ENCODE assay signal across 11 cellular contexts in genomic region chr15:67074886-67075229, GRCh38. TPM values are rescaled to one million over a fixed set of nuclear protein-coding genes. Genes with fewer than 3 reads are reported as not detected.
DNase-seq lines count a peak whose midpoint lies in the region; ATAC-seq and TF ChIP-seq lines count a peak whose summit lies in the region.
"Had no signal": no experiment of that assay in that cellular context is flagged by ENCODE, and none has a peak within 500 bp of the region (broad histone marks: within the 10 kb centered on the region; RNA-seq: fewer than 3 reads in every experiment).

No MANE protein-coding gene starts in this region.

- peaks cover 54% of the 10 kb centered on the region for H4K20me1 ChIP-seq in PC-3 (ENCODE audit: low read length)

- no TSS peak for BruUV-seq in PC-3 (replicated peaks; lab: Mats Ljungman, UMichigan)

- no peak for TF ChIP-seq POLR2A in esophagus squamous epithelium (IDR thresholded peaks at IDR 0.05)

- intact Hi-C loops in PC-3 (cut with micrococcal nuclease) (loop anchor here (1.0 kb wide), 1 partner anchor 100 kb away; no protein-coding TSS in a partner anchor), esophagus squamous epithelium (cut with DNase I) (no loop called here)

- peak overlapping the region; percentile 96 for H3K27ac Mint-ChIP-seq in T-helper 1 cell treated with Interleukin-12 subunit alpha and Interleukin-12 subunit beta and Interleukin-4 antibody, amounts not matched to agents 30 μg/mL and 1 μg/mL, for 36 hours
- H3K27ac Mint-ChIP-seq in stimulated activated effector memory CD8-positive, alpha-beta T cell treated with anti-CD3 and anti-CD28 coated beads, Interleukin-12 subunit alpha, Interleukin-12 subunit beta, amount 100 ng/mL, for 72 hours: no peak overlapping the region

- H3K36me3 ChIP-seq in PC-3 (ENCODE audit: low read depth, low read length) (peaks cover 46% of the 10 kb centered on the region), esophagus squamous epithelium (peaks cover 0 to 24% (median 0%) of the 10 kb centered on the region in 3 donors)

- no peaks in the 10 kb centered on the region for H3K27me3 Mint-ChIP-seq in T-helper 1 cell treated with Interleukin-12 subunit alpha and Interleukin-12 subunit beta and Interleukin-4 antibody, amounts not matched to agents 30 μg/mL and 1 μg/mL, for 36 hours (ENCODE audit: low read depth)

- peaks cover 65% of the 10 kb centered on the region for H3K36me3 Mint-ChIP-seq in T-helper 1 cell treated with Interleukin-12 subunit alpha and Interleukin-12 subunit beta and Interleukin-4 antibody, amounts not matched to agents 30 μg/mL and 1 μg/mL, for 36 hours (ENCODE audit: low read depth)
- H3K36me3 Mint-ChIP-seq in stimulated activated effector memory CD8-positive, alpha-beta T cell treated with anti-CD3 and anti-CD28 coated beads, Interleukin-12 subunit alpha, Interleukin-12 subunit beta, amount 100 ng/mL, for 72 hours: peaks cover 25% of the 10 kb centered on the region

- peak overlapping the region; percentile 88 for H3K4me3 Mint-ChIP-seq in T-helper 1 cell treated with Interleukin-12 subunit alpha and Interleukin-12 subunit beta and Interleukin-4 antibody, amounts not matched to agents 30 μg/mL and 1 μg/mL, for 36 hours
- H3K4me3 Mint-ChIP-seq in stimulated activated effector memory CD8-positive, alpha-beta T cell treated with anti-CD3 and anti-CD28 coated beads, Interleukin-12 subunit alpha, Interleukin-12 subunit beta, amount 100 ng/mL, for 72 hours: peak overlapping the region; percentile 44

- peaks cover 80% of the 10 kb centered on the region for H3K4me1 ChIP-seq in PC-3 (ENCODE audit: insufficient read depth, low read length)
- H3K4me1 ChIP-seq in esophagus squamous epithelium: peaks cover 15 to 100% (median 69%) of the 10 kb centered on the region in 3 donors

- H3K4me2 ChIP-seq in PC-3 (ENCODE audit: low read length): peak overlapping the region; percentile 19; the same call in 1 of the 2 replicates

- H3K9me2 ChIP-seq in PC-3 (replicated peaks; ENCODE audit: low read length): no peaks in the 10 kb centered on the region

- H3K27me3 ChIP-seq in PC-3 (ENCODE audit: low read length): no peaks in the 10 kb centered on the region
- no peaks in the 10 kb centered on the region for H3K27me3 ChIP-seq in esophagus squamous epithelium

- no peak overlapping the region for H3K9ac ChIP-seq in PC-3 (ENCODE audit: low read length)

- no peaks in the 10 kb centered on the region for H3F3A ChIP-seq in PC-3 (ENCODE audit: low read length, unreplicated experiment)

- WGBS in esophagus squamous epithelium, 2 donors: 73 to 100% methylated on average over 1 of the region's 1 CpG

- H3K9me3 ChIP-seq in PC-3 (ENCODE audit: low read length): no peaks in the 10 kb centered on the region
- H3K9me3 ChIP-seq in esophagus squamous epithelium: no peaks in the 10 kb centered on the region

- H3K4me1 Mint-ChIP-seq in T-helper 1 cell treated with Interleukin-12 subunit alpha and Interleukin-12 subunit beta and Interleukin-4 antibody, amounts not matched to agents 30 μg/mL and 1 μg/mL, for 36 hours (ENCODE audit: low read depth): peaks cover 83% of the 10 kb centered on the region
- peaks cover 79% of the 10 kb centered on the region for H3K4me1 Mint-ChIP-seq in stimulated activated effector memory CD8-positive, alpha-beta T cell treated with anti-CD3 and anti-CD28 coated beads, Interleukin-12 subunit alpha, Interleukin-12 subunit beta, amount 100 ng/mL, for 72 hours

- peaks cover 100% of the 10 kb centered on the region for H3K79me2 ChIP-seq in PC-3 (ENCODE audit: low read length)

- CTCF ChIA-PET in PC-3 (lab: Charles Lee): no interaction called here

- H3K4me3 ChIP-seq in PC-3 (ENCODE audit: low read length) (no peak overlapping the region), esophagus squamous epithelium (no peak overlapping the region)

- POLR2A ChIA-PET in PC-3 (lab: Charles Lee; ENCODE audit: unreplicated experiment): no interaction called here

- H3K9me3 Mint-ChIP-seq in T-helper 1 cell treated with Interleukin-12 subunit alpha and Interleukin-12 subunit beta and Interleukin-4 antibody, amounts not matched to agents 30 μg/mL and 1 μg/mL, for 36 hours: no peaks in the 10 kb centered on the region
- H3K9me3 Mint-ChIP-seq in stimulated activated effector memory CD8-positive, alpha-beta T cell treated with anti-CD3 and anti-CD28 coated beads, Interleukin-12 subunit alpha, Interleukin-12 subunit beta, amount 100 ng/mL, for 72 hours: no peaks in the 10 kb centered on the region

- TF ChIP-seq CTCF in PC-3 (conservative IDR thresholded peaks at IDR 0.05; ENCODE audit: low read depth, low read length) (no peak), esophagus squamous epithelium (IDR thresholded peaks at IDR 0.05) (no peak)

- H3K27ac ChIP-seq in PC-3 (ENCODE audit: low read length): peak overlapping the region; percentile 36; the same call in 1 of the 2 replicates
- peak overlapping the region; percentile 44 to 68 (median 66) for H3K27ac ChIP-seq in esophagus squamous epithelium

- DNase-seq in T-helper 1 cell (no peak), PC-3 (no peak), esophagus squamous epithelium (lab: John Stamatoyannopoulos, UW) (no peak), NCI-H146 (lab: John Stamatoyannopoulos, UW) (no peak)
- no peak for DNase-seq in stimulated activated effector memory CD8-positive, alpha-beta T cell treated with anti-CD3 and anti-CD28 coated beads, Interleukin-12 subunit alpha, Interleukin-12 subunit beta, amount 100 ng/mL, for 72 hours (ENCODE audit: low spot score in 2 of 2)
- DNase-seq: 8988T, activated gamma-delta T cell, NCI-H2081 had no signal

- no peak overlapping the region for H2AFZ ChIP-seq in PC-3 (ENCODE audit: low read length)

- no peak for ATAC-seq in PC-3
- no peak for ATAC-seq in stimulated activated effector memory CD8-positive, alpha-beta T cell treated with anti-CD3 and anti-CD28 coated beads, Interleukin-12 subunit alpha, Interleukin-12 subunit beta, amount 100 ng/mL, for 72 hours
- ATAC-seq in HG03097 (IDR thresholded peaks at IDR 0.05; ENCODE audit: low FRiP score, unreplicated experiment): no peak
- no peak for ATAC-seq in GM19328 (IDR thresholded peaks at IDR 0.05; ENCODE audit: unreplicated experiment)

RNA-seq across cellular contexts. Expression of gene SMAD3, which starts 9.5 kb away (rescaled TPM):
- 75.6 and 86.4 TPM in 2 replicates for total RNA-seq in PC-3 (2014; rRNA removed)
- 100 to 1,000 TPM in 2 of 4 donors, 10 to 100 TPM in 2; 70.8 to 134 (median 105) TPM for total RNA-seq in esophagus squamous epithelium
